Comparison of ENCODE assay signal across 10 cellular contexts in the genomic region with DNA sequence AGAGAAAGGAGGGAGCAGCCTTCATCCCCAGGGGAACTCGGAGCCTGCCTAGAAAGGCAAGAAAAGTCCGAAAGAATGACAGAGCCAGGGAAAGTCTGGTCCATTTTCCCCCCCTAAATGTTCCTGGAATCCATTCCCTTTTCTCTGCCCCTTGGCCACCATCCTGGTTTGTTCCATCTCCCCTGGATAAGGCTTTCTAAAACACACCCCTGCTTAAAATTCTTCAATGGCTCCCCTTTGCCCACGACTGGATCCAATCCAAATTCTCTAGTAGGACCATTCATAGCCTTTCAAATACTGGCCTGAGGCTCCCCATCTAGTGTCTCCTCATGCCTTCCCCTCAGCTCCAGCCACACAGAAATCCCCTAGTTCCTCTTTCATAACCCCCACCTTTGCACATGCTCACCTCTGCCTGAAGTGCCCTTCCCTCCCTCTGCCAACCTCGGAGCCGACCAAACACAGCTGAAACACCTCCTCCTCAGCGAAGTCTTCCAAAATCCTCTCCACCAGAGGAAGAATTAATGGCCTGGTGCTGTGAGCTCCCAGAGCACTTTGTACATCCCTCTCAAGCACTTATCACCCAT.
DNase-seq lines count a peak whose midpoint lies in the region; ATAC-seq lines count a peak whose summit lies in the region.
"Had no signal": no experiment of that assay in that cellular context is flagged by ENCODE, and none has a peak within 500 bp of the region (broad histone marks: within the 10 kb centered on the region; RNA-seq: fewer than 3 reads in every experiment).

No MANE protein-coding gene starts in this region.

- H3K4me1 ChIP-seq in BLaER1 = peaks cover 20% of the 10 kb centered on the region

- H3K4me3 Mint-ChIP-seq in activated naive CD8-positive, alpha-beta T cell treated with anti-CD3 and anti-CD28 coated beads for 36 hours = no peak overlapping the region

- H4K20me1 ChIP-seq in BLaER1 = peaks cover 9% of the 10 kb centered on the region; the same call in 1 of the 2 replicates

- peak overlapping the region; percentile 51 for H3K4me2 ChIP-seq in BLaER1

- H3K27me3 ChIP-seq in BLaER1 = peaks cover 3% of the 10 kb centered on the region; the same call in 1 of the 2 replicates

- H3K9me3 ChIP-seq in BLaER1 = no peaks in the 10 kb centered on the region

- DNase-seq in cerebellum (ENCODE audit: low spot score) (peak; percentile 51), pons (ENCODE audit: low spot score) (no peak)
- DNase-seq in activated naive CD8-positive, alpha-beta T cell treated with anti-CD3 and anti-CD28 coated beads for 36 hours = no peak
- DNase-seq: T-helper 1 cell had no signal

- H3K27ac Mint-ChIP-seq in activated naive CD8-positive, alpha-beta T cell treated with anti-CD3 and anti-CD28 coated beads for 36 hours = no peak overlapping the region
- H3K27ac Mint-ChIP-seq: progenitor cell of endocrine pancreas had no signal

- H3K36me3 Mint-ChIP-seq in activated naive CD8-positive, alpha-beta T cell treated with anti-CD3 and anti-CD28 coated beads for 36 hours = no peaks in the 10 kb centered on the region

- H3K4me1 Mint-ChIP-seq in activated naive CD8-positive, alpha-beta T cell treated with anti-CD3 and anti-CD28 coated beads for 36 hours = no peaks in the 10 kb centered on the region

- no peak overlapping the region for H3K4me3 ChIP-seq in BLaER1

- no peak overlapping the region for H3K27ac ChIP-seq in BLaER1

- peaks cover 54% of the 10 kb centered on the region for H3K27me3 Mint-ChIP-seq in activated naive CD8-positive, alpha-beta T cell treated with anti-CD3 and anti-CD28 coated beads for 36 hours

- no peaks in the 10 kb centered on the region for H3K9me3 Mint-ChIP-seq in activated naive CD8-positive, alpha-beta T cell treated with anti-CD3 and anti-CD28 coated beads for 36 hours

- ATAC-seq in GM19351 (IDR thresholded peaks at IDR 0.05; ENCODE audit: unreplicated experiment) (peak; percentile 82), HG03469 (IDR thresholded peaks at IDR 0.05; ENCODE audit: unreplicated experiment) (peak; percentile 79), HG02938 (IDR thresholded peaks at IDR 0.05; ENCODE audit: unreplicated experiment) (no peak), HG03039 (IDR thresholded peaks at IDR 0.05; ENCODE audit: unreplicated experiment) (no peak)

- no peaks in the 10 kb centered on the region for H3K36me3 ChIP-seq in BLaER1

- no peak overlapping the region for H3K9ac ChIP-seq in BLaER1

Comparison
In these comparisons a context has a peak if more than half of its experiments do, and no peak if none do; other contexts are left out.
1. ATAC-seq: peak in GM19351 (single experiment) and HG03469 (single experiment); none in HG02938 (single experiment) and HG03039 (single experiment).